7 cellular contexts compared by ENCODE assay signal in genomic region chr6:73652637-73653570, GRCh38. TPM values are rescaled to one million over a fixed set of nuclear protein-coding genes. Genes with fewer than 3 reads are reported as not detected.
DNase-seq lines count a peak whose midpoint lies in the region; ATAC-seq and TF ChIP-seq lines count a peak whose summit lies in the region.

No MANE protein-coding gene starts in this region.

- ATAC-seq in GM18499 (IDR thresholded peaks at IDR 0.05; ENCODE audit: insufficient read depth, unreplicated experiment) (peak; percentile 30), HG02885 (IDR thresholded peaks at IDR 0.05; ENCODE audit: poor library complexity, unreplicated experiment) (peak; percentile 46)

- peak overlapping the region; percentile 92 to 97 (median 96) for H3K4me3 Mint-ChIP-seq in brain

- H3K4me1 Mint-ChIP-seq in brain: peaks cover 24% of the 10 kb centered on the region

- H3K27ac Mint-ChIP-seq in brain: peak overlapping the region; percentile 87 to 96 (median 92)

- H3K9me3 Mint-ChIP-seq in brain: no peaks in the 10 kb centered on the region

- DNase-seq in NCI-H1930 (lab: John Stamatoyannopoulos, UW): peak; percentile 27 to 47
- peak; percentile 49 for DNase-seq in T-helper 9 cell
- DNase-seq in iPS DF 4.7 (ENCODE audit: extremely low read depth, low spot score): peak; percentile 49
- DNase-seq in skeletal muscle cell (ENCODE audit: low read depth): no peak

- H3K27me3 Mint-ChIP-seq in brain: no peaks in the 10 kb centered on the region

- peak; percentile 58 for TF ChIP-seq CTCF in brain (conservative IDR thresholded peaks at IDR 0.05)

- peaks cover 14% of the 10 kb centered on the region for H3K36me3 Mint-ChIP-seq in brain

- H3K4me3 ChIP-seq in skeletal muscle cell (ENCODE audit: low read depth, low read length): peak overlapping the region; percentile 98

RNA-seq across cellular contexts. Expression of gene SLC17A5, which starts 0.9 kb away (rescaled TPM):
- polyA plus RNA-seq in brain (ENCODE audit: insufficient read depth, low read depth, low replicate concordance): 16.0 TPM

RNA-seq across cellular contexts. Expression of gene CD109, which starts 43.1 kb away (rescaled TPM):
- 0.97 TPM for polyA plus RNA-seq in brain (ENCODE audit: insufficient read depth, low read depth, low replicate concordance)
